21 cellular contexts compared by ENCODE assay signal in the genomic region with DNA sequence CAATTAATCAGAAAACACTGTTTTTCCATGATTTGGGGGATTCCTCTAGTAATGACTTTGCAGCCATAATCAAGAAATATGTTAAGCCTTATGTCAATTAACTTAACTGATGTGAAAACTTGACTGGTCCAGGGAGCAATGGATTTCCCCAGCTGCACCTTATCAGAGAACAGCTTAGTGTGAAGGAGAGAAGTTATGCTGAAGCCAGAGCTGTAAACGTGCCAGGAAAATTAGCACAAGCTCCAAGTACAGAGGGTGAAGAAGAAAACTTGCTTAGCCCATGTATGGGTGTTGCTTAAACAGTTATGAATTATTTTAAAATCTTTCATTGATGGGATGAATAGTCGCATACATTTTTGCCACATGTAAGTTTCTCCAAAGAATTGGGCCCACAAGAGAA.
"Had no signal": no experiment of that assay in that cellular context is flagged by ENCODE, and none has a peak within 500 bp of the region (broad histone marks: within the 10 kb centered on the region; RNA-seq: fewer than 3 reads in every experiment).

No MANE protein-coding gene starts in this region.

- H3K36me3 ChIP-seq: cardiac muscle cell, colonic mucosa, esophagus squamous epithelium, lower lobe of right lung, pancreas, prostate gland, sigmoid colon, thyroid gland had no signal

- H3K4me1 ChIP-seq: colonic mucosa, esophagus squamous epithelium, lower lobe of right lung, pancreas, prostate gland, sigmoid colon, thyroid gland had no signal

- H3K4me3 ChIP-seq: cardiac muscle cell, colonic mucosa, esophagus squamous epithelium, lower lobe of right lung, pancreas, prostate gland, sigmoid colon, skin epidermis, thyroid gland had no signal

- H3K9me3 ChIP-seq: colonic mucosa, esophagus squamous epithelium, lower lobe of right lung, pancreas, prostate gland, sigmoid colon, thyroid gland had no signal

- H3K4me1 Mint-ChIP-seq: memory B cell, natural killer cell had no signal

- DNase-seq: cerebellar nuclear complex; colonic mucosa; dermis blood vessel endothelial cell; esophagus squamous epithelium; foreskin keratinocyte; hypothalamus; left colon; lower lobe of right lung; natural killer cell; occipital lobe; pancreas; sigmoid colon; stimulated activated CD4-positive, alpha-beta T cell treated with anti-CD3 and anti-CD28 coated beads, Interleukin-12 subunit alpha, Interleukin-12 subunit beta, amount 100 ng/mL, for 4 hours; stimulated activated naive CD4-positive, alpha-beta T cell treated with Interleukin-2 at 50 U/mL for 16 hours; thyroid gland had no signal

- H3K27ac Mint-ChIP-seq: memory B cell, mesothelial cell of epicardium, natural killer cell, type B pancreatic cell had no signal

- ATAC-seq: foreskin keratinocyte, left colon, lower lobe of right lung, natural killer cell, pancreas had no signal

- H3K36me3 Mint-ChIP-seq: memory B cell, mesothelial cell of epicardium, natural killer cell, type B pancreatic cell had no signal

- H3K9me3 Mint-ChIP-seq: memory B cell, mesothelial cell of epicardium, type B pancreatic cell had no signal

- H3K27me3 ChIP-seq: cardiac muscle cell, colonic mucosa, esophagus squamous epithelium, pancreas, sigmoid colon, thyroid gland had no signal

- H3K4me3 Mint-ChIP-seq: memory B cell, mesothelial cell of epicardium, natural killer cell, type B pancreatic cell had no signal

- H3K27me3 Mint-ChIP-seq: memory B cell, type B pancreatic cell had no signal

- H3K27ac ChIP-seq: cardiac muscle cell, colonic mucosa, esophagus squamous epithelium, foreskin keratinocyte, lower lobe of right lung, pancreas, prostate gland, sigmoid colon, skin epidermis, thyroid gland had no signal
